Comparison of ENCODE assay signal across 8 cellular contexts in genomic region chr19:57406516-57407123, GRCh38. TPM values are rescaled to one million over a fixed set of nuclear protein-coding genes. Genes with fewer than 3 reads are reported as not detected.
A peak's percentile ranks its signal among the peaks of the same experiment; 100 is the strongest.
DNase-seq lines count a peak whose midpoint lies in the region; ATAC-seq and TF ChIP-seq lines count a peak whose summit lies in the region.

No MANE protein-coding gene starts in this region.

- H3K23ac ChIP-seq in mesendoderm (ENCODE audit: low read length) = no peak overlapping the region

- no peaks in the 10 kb centered on the region for H3K27me3 ChIP-seq in AG04450 (ENCODE audit: control insufficient read depth, insufficient read depth, low read length)
- H3K27me3 ChIP-seq in H7 (ENCODE audit: control insufficient read depth, insufficient read depth, low read length) = no peaks in the 10 kb centered on the region
- no peaks in the 10 kb centered on the region for H3K27me3 ChIP-seq in mesendoderm (ENCODE audit: insufficient read depth, low read length, poor library complexity)

- H3K27ac ChIP-seq in AG04450 (ENCODE audit: low read depth, low read length) = no peak overlapping the region
- H3K27ac ChIP-seq in mesendoderm (ENCODE audit: low read depth, low read length) = no peak overlapping the region

- peaks cover 21% of the 10 kb centered on the region for H3K4me1 Mint-ChIP-seq in stimulated activated memory B cell treated with anti-CD40 and anti-IgM and Interleukin-4, amounts not matched to agents 10 μg/mL and 1 μg/mL and 100 μg/mL, for 72 hours

- no peak overlapping the region for H2BK120ac ChIP-seq in mesendoderm (ENCODE audit: low read depth, low read length)

- no peak overlapping the region for H3K56ac ChIP-seq in mesendoderm (ENCODE audit: low read length)

- H2AK5ac ChIP-seq in mesendoderm (ENCODE audit: low read length) = no peak overlapping the region

- H2BK15ac ChIP-seq in mesendoderm (replicated peaks; ENCODE audit: low read depth) = no peak overlapping the region

- no peaks in the 10 kb centered on the region for H3K27me3 Mint-ChIP-seq in stimulated activated memory B cell treated with anti-CD40 and anti-IgM and Interleukin-4, amounts not matched to agents 10 μg/mL and 1 μg/mL and 100 μg/mL, for 72 hours

- H3K79me1 ChIP-seq in mesendoderm (ENCODE audit: low read length) = peaks cover under 1% of the 10 kb centered on the region

- peaks cover 2% of the 10 kb centered on the region for H3K79me2 ChIP-seq in mesendoderm (ENCODE audit: control insufficient read depth, insufficient read depth, low read length)

- H4K8ac ChIP-seq in mesendoderm (ENCODE audit: low read depth, low read length) = no peak overlapping the region

- CTCF ChIA-PET in AG04450 (lab: Charles Lee) = interaction anchor here (0.8 to 2.0 kb wide), 10 partner anchors 13 to 749 kb away, joined by 3 to 10 read pairs (median 4); partner anchors contain the start of genes ZNF134 and ZNF548

- H3K4me3 Mint-ChIP-seq in stimulated activated memory B cell treated with anti-CD40 and anti-IgM and Interleukin-4, amounts not matched to agents 10 μg/mL and 1 μg/mL and 100 μg/mL, for 72 hours = no peak overlapping the region

- H3K9me3 ChIP-seq in AG04450 (ENCODE audit: control insufficient read depth, insufficient read depth, low read length) = peaks cover 14% of the 10 kb centered on the region

- POLR2A ChIA-PET in AG04450 (lab: Yijun Ruan, JAX) = no interaction called here

- H3K18ac ChIP-seq in mesendoderm (ENCODE audit: low read length) = no peak overlapping the region

- peaks cover 8% of the 10 kb centered on the region for H3K36me3 Mint-ChIP-seq in stimulated activated memory B cell treated with anti-CD40 and anti-IgM and Interleukin-4, amounts not matched to agents 10 μg/mL and 1 μg/mL and 100 μg/mL, for 72 hours

- H3K4me2 ChIP-seq in mesendoderm (ENCODE audit: low read length) = no peak overlapping the region

- peak; percentile 86 for TF ChIP-seq CTCF in AG04450 (IDR thresholded peaks at IDR 0.05; ENCODE audit: low read depth, low read length)

- no peak overlapping the region for H4K5ac ChIP-seq in mesendoderm (ENCODE audit: low read length)

- DNase-seq in AG04450 (ENCODE audit: low read depth, low spot score) = peak; percentile 15
- peak; percentile 88 for DNase-seq in H7
- peak; percentile 84 for DNase-seq in NCI-H748 treated with DMSO at 0.1 percent for 48 hours (lab: John Stamatoyannopoulos, UW)
- peak; percentile 46 to 49 for DNase-seq in activated CD8-positive, alpha-beta memory T cell treated with anti-CD3 and anti-CD28 coated beads for 1 hour (ENCODE audit: extremely low read depth in 1 of 2, low read depth in 1 of 2)
- DNase-seq in effector CD4-positive, alpha-beta T cell = peak; percentile 57
- DNase-seq in mesendoderm = peak; percentile 84

- H3K4me1 ChIP-seq in mesendoderm (ENCODE audit: control insufficient read depth, low read depth, low read length) = no peaks in the 10 kb centered on the region

- H3K27ac Mint-ChIP-seq in stimulated activated memory B cell treated with anti-CD40 and anti-IgM and Interleukin-4, amounts not matched to agents 10 μg/mL and 1 μg/mL and 100 μg/mL, for 72 hours = peak overlapping the region; percentile 4

- no peak overlapping the region for H3K4ac ChIP-seq in mesendoderm (ENCODE audit: low read depth, low read length)

- H3K36me3 ChIP-seq in H7 (replicated peaks; ENCODE audit: control insufficient read depth, insufficient read depth, low read length) = no peaks in the 10 kb centered on the region
- H3K36me3 ChIP-seq in mesendoderm (ENCODE audit: control insufficient read depth, insufficient read depth, low read length) = no peaks in the 10 kb centered on the region

- no CpG with 5 or more reads among the region's 8 CpGs for WGBS in mesendoderm (ENCODE audit: extremely low coverage, insufficient coverage, low lambda C conversion rate)

- H2BK5ac ChIP-seq in mesendoderm (ENCODE audit: low read length) = no peak overlapping the region

- H3K9me3 Mint-ChIP-seq in stimulated activated memory B cell treated with anti-CD40 and anti-IgM and Interleukin-4, amounts not matched to agents 10 μg/mL and 1 μg/mL and 100 μg/mL, for 72 hours = peaks cover 2% of the 10 kb centered on the region

- peak; percentile 74 for ATAC-seq in stimulated activated memory B cell treated with anti-CD40 and anti-IgM and Interleukin-4, amounts not matched to agents 10 μg/mL and 1 μg/mL and 100 μg/mL, for 72 hours
- ATAC-seq in GM18498 (IDR thresholded peaks at IDR 0.05; ENCODE audit: unreplicated experiment) = no peak

- H3K9ac ChIP-seq in mesendoderm (ENCODE audit: low read length) = no peak overlapping the region

- no peak overlapping the region for H3K4me3 ChIP-seq in AG04450 (ENCODE audit: low read depth, low read length)
- no peak overlapping the region for H3K4me3 ChIP-seq in H7 (ENCODE audit: insufficient read depth, low read depth, low read length)
- H3K4me3 ChIP-seq in mesendoderm (ENCODE audit: low read length) = no peak overlapping the region

RNA-seq across cellular contexts. Expression of gene ZNF17, which starts 4.3 kb away (rescaled TPM):
- 5.7 and 6.4 TPM in 2 replicates for polyA plus RNA-seq in AG04450 (2011; rRNA removed)
- 30.1 and 35.3 TPM in 2 replicates for polyA minus RNA-seq in AG04450 (2011; rRNA and poly(A)+ RNA removed)
- 9.5 and 11.9 TPM in 2 replicates for total RNA-seq in H7 (2014; rRNA removed; shearing (Covaris generic))
- polyA plus RNA-seq in mesendoderm (2013, experiment 1 of 2) = 5.3 TPM
- polyA plus RNA-seq in mesendoderm (2013, experiment 2 of 2) = 4.8 TPM

RNA-seq across cellular contexts. Expression of gene ZNF548, which starts 17.0 kb away (rescaled TPM):
- polyA plus RNA-seq in AG04450 (2011; rRNA removed) = 12.7 and 14.2 TPM in 2 replicates
- 21.8 and 23.5 TPM in 2 replicates for polyA minus RNA-seq in AG04450 (2011; rRNA and poly(A)+ RNA removed)
- total RNA-seq in H7 (2014; rRNA removed; shearing (Covaris generic)) = 9.1 and 17.1 TPM in 2 replicates
- polyA plus RNA-seq in mesendoderm (2013, experiment 1 of 2) = 5.2 TPM
- polyA plus RNA-seq in mesendoderm (2013, experiment 2 of 2) = 4.7 TPM

RNA-seq across cellular contexts. Expression of gene ZNF749, which starts 28.5 kb away (rescaled TPM):
- polyA plus RNA-seq in AG04450 (2011; rRNA removed) = 7.4 and 9.7 TPM in 2 replicates
- polyA minus RNA-seq in AG04450 (2011; rRNA and poly(A)+ RNA removed) = 9.9 and 12.5 TPM in 2 replicates
- total RNA-seq in H7 (2014; rRNA removed; shearing (Covaris generic)) = 15.1 and 18.1 TPM in 2 replicates
- polyA plus RNA-seq in mesendoderm (2013, experiment 1 of 2) = 18.6 TPM
- 17.8 TPM for polyA plus RNA-seq in mesendoderm (2013, experiment 2 of 2)

RNA-seq across cellular contexts. Expression of gene TRAPPC2B, which starts 43.3 kb away (rescaled TPM):
- 16.5 and 19.6 TPM in 2 replicates for polyA plus RNA-seq in AG04450 (2011; rRNA removed)
- polyA minus RNA-seq in AG04450 (2011; rRNA and poly(A)+ RNA removed) = 8.3 and 10.5 TPM in 2 replicates
- 10.1 and 10.4 TPM in 2 replicates for total RNA-seq in H7 (2014; rRNA removed; shearing (Covaris generic))
- 13.8 TPM for polyA plus RNA-seq in mesendoderm (2013, experiment 1 of 2)
- polyA plus RNA-seq in mesendoderm (2013, experiment 2 of 2) = 13.4 TPM

RNA-seq across cellular contexts. Expression of gene ZNF547, which starts 43.3 kb away (rescaled TPM):
- 3.3 and 3.7 TPM in 2 replicates for polyA plus RNA-seq in AG04450 (2011; rRNA removed)
- 5.6 and 12.2 TPM in 2 replicates for polyA minus RNA-seq in AG04450 (2011; rRNA and poly(A)+ RNA removed)
- total RNA-seq in H7 (2014; rRNA removed; shearing (Covaris generic)) = 1.7 and 1.8 TPM in 2 replicates
- 0.49 TPM for polyA plus RNA-seq in mesendoderm (2013, experiment 1 of 2)
- polyA plus RNA-seq in mesendoderm (2013, experiment 2 of 2) = 0.67 TPM

Comparison
In these comparisons a context has a peak if more than half of its experiments do, and no peak if none do; other contexts are left out.
1. DNase-seq: peak in every context shown above with its lines; median percentile 88 in H7; 84 in NCI-H748 treated with DMSO at 0.1 percent for 48 hours; 84 in mesendoderm; 57 in effector CD4-positive, alpha-beta T cell; 48 in activated CD8-positive, alpha-beta memory T cell treated with anti-CD3 and anti-CD28 coated beads for 1 hour; 15 in AG04450.